In genomic region chr3:82618594-82618993, GRCh38 we compare ENCODE assay signal across 25 cellular contexts.
"Had no signal": no experiment of that assay in that cellular context is flagged by ENCODE, and none has a peak within 500 bp of the region (broad histone marks: within the 10 kb centered on the region; RNA-seq: fewer than 3 reads in every experiment).

No MANE protein-coding gene starts in this region.

- H3K27ac ChIP-seq: left lung, neural progenitor cell, neutrophil, right atrium auricular region, right lobe of liver, tibial nerve, uterus had no signal

- H3K9me3 ChIP-seq: neutrophil, right lobe of liver, uterus had no signal

- H3K4me2 ChIP-seq: neural progenitor cell, smooth muscle cell had no signal

- H3K4me3 ChIP-seq: left lung, lung, neural progenitor cell, right atrium auricular region, right lobe of liver, smooth muscle cell, tibial nerve, uterus had no signal

- H3K36me3 ChIP-seq: left lung, neural progenitor cell, neutrophil, right atrium auricular region, right lobe of liver, tibial nerve, uterus had no signal

- H3K27me3 ChIP-seq: left lung, neural progenitor cell, neutrophil, right atrium auricular region, right lobe of liver, tibial nerve, uterus had no signal

- H3K9ac ChIP-seq: neural progenitor cell had no signal

- H2AFZ ChIP-seq: neural progenitor cell had no signal

- DNase-seq: hypothalamus; immature natural killer cell; kidney; left colon; left lung; mesendoderm; naive B cell; natural killer cell; nephron progenitor cell; occipital lobe; right lobe of liver; stimulated activated CD4-positive, alpha-beta T cell treated with anti-CD3 and anti-CD28 coated beads, Interleukin-1b, Interleukin-23, amount 100 ng/mL, for 48 hours; stimulated activated CD4-positive, alpha-beta T cell treated with anti-CD3 and anti-CD28 coated beads, Interleukin-2, amount 100 ng/mL, for 48 hours; stimulated activated CD4-positive, alpha-beta T cell treated with anti-CD3 and anti-CD28 coated beads, Interleukin-4, amount 100 ng/mL, for 4 hours; stimulated activated CD8-positive, alpha-beta memory T cell treated with anti-CD3 and anti-CD28 coated beads, Interleukin-4, amount 100 ng/mL, for 48 hours; stimulated activated naive CD4-positive, alpha-beta T cell treated with Interleukin-2 at 50 U/mL for 16 hours; stimulated activated naive CD8-positive, alpha-beta T cell treated with anti-CD3 and anti-CD28 coated beads, Interleukin-15, amount 100 ng/mL, for 72 hours; substantia nigra; uterus had no signal
